Comparison of ENCODE assay signal across 7 cellular contexts in the genomic region with DNA sequence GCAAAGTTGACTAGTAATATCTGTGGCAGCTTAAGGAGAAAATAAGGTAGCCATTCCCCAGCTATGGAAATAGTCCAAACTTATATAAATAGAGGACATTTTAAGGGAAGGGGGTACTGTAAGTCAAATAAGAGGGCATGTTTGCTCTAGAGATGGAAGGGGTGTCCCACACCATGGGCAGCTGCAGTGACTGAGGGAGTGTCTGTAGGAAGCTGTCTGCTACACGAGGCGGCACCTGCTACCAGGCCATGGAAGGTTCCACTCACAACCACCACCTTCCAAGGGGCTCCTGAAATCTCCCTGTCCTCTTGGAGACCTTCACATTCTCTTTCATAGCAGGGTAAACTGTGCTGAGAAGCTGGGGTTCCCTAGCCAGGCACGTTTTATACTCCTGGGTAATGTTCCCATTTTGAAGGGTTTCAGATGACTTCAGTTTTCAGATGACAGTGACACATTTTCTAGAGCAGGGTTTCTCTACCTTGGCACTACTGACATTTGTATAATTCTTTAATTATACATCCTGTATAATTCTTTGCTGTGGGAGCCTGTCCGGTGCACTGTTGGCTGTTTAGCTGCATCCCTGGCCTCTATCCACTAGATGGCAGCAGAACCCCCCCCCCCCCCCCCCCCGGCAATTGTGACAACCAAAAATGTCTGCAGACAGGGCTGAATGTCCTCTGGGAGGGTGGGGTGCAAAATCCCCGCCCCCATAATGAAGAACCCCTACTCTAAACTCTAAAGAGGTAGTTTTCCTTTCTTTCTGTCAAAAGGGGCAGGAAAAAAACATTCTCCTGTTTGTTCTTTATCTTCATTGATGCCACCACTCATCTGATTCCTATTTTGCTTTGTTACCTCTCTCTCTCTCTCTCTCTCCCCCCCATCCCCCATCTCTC. TPM values are rescaled to one million over a fixed set of nuclear protein-coding genes. Genes with fewer than 3 reads are reported as not detected.
DNase-seq lines count a peak whose midpoint lies in the region; ATAC-seq and TF ChIP-seq lines count a peak whose summit lies in the region.

No MANE protein-coding gene starts in this region.

- H2BK20ac ChIP-seq in IMR-90 (ENCODE audit: low read depth, low read length) = peak overlapping the region; percentile 61

- no peaks in the 10 kb centered on the region for H3K27me3 ChIP-seq in IMR-90 (ENCODE audit: control insufficient read depth, insufficient read depth, low read length)
- no peaks in the 10 kb centered on the region for H3K27me3 ChIP-seq in heart left ventricle
- H3K27me3 ChIP-seq in effector memory CD4-positive, alpha-beta T cell (replicated peaks; ENCODE audit: control insufficient read depth, insufficient read depth, low read length, poor library complexity, severe bottlenecking) = no peaks in the 10 kb centered on the region

- TF ChIP-seq POLR2A in IMR-90 (IDR thresholded peaks at IDR 0.05; ENCODE audit: low read depth, low read length) = no peak
- no peak for TF ChIP-seq POLR2A in heart left ventricle (IDR thresholded peaks at IDR 0.05)

- peak overlapping the region in 1 of 2 experiments; percentile 67; a peak in 1 of 4 replicates for H4K8ac ChIP-seq in IMR-90 (ENCODE audit: low read depth in 2 of 2, low read length in 2 of 2)

- H3K4me2 ChIP-seq in IMR-90 (ENCODE audit: low read depth, low read length) = no peak overlapping the region

- peak overlapping the region; percentile 94; the same call in 2 of the 3 replicates for H2BK15ac ChIP-seq in IMR-90 (ENCODE audit: low read depth, low read length)

- no peak overlapping the region for H3K23ac ChIP-seq in IMR-90 (ENCODE audit: low read depth, low read length)

- H3K56ac ChIP-seq in IMR-90 (ENCODE audit: extremely low read depth, insufficient read depth, low read length) = peak overlapping the region; percentile 23; the same call in 1 of the 2 replicates

- no peak overlapping the region for H2AK9ac ChIP-seq in IMR-90 (replicated peaks; ENCODE audit: low read depth, low read length, poor library complexity)

- H4K91ac ChIP-seq in IMR-90 (ENCODE audit: insufficient read depth, low read depth, low read length) = peak overlapping the region; percentile 41; the same call in 1 of the 2 replicates

- no peaks in the 10 kb centered on the region for H4K20me1 ChIP-seq in IMR-90 (ENCODE audit: insufficient read depth, low read length)

- H3K36me3 ChIP-seq in IMR-90 (ENCODE audit: control insufficient read depth, insufficient read depth, low read length) = no peaks in the 10 kb centered on the region
- no peaks in the 10 kb centered on the region for H3K36me3 ChIP-seq in heart left ventricle
- H3K36me3 ChIP-seq in effector memory CD4-positive, alpha-beta T cell (ENCODE audit: control insufficient read depth, insufficient read depth, low read length) = no peaks in the 10 kb centered on the region

- CTCF ChIA-PET in IMR-90 (lab: Yijun Ruan, JAX) = interaction anchor here (0.6 to 1.7 kb wide), 5 partner anchors 22 to 170 kb away, joined by 3 to 9 read pairs (median 4); a partner anchor contains a TSS

- no peak overlapping the region for H4K5ac ChIP-seq in IMR-90 (ENCODE audit: low read depth, low read length)

- BruUV-seq in IMR-90 (replicated peaks; lab: Mats Ljungman, UMichigan) = no TSS peak

- H2BK5ac ChIP-seq in IMR-90 (ENCODE audit: low read depth, low read length, poor library complexity, severe bottlenecking) = peak overlapping the region; percentile 23

- H3K9me3 ChIP-seq in IMR-90 (ENCODE audit: control insufficient read depth, insufficient read depth, low read length) (no peaks in the 10 kb centered on the region), heart left ventricle (peaks cover 0 to 8% (median 0%) of the 10 kb centered on the region in 12 donors)
- no peaks in the 10 kb centered on the region for H3K9me3 ChIP-seq in effector memory CD4-positive, alpha-beta T cell (ENCODE audit: control insufficient read depth, low read length)

- no peak overlapping the region for H3K9ac ChIP-seq in IMR-90 (ENCODE audit: low read depth, low read length)

- H3K4me1 ChIP-seq in IMR-90 (ENCODE audit: control insufficient read depth, insufficient read depth, low read length) (peaks cover 6% of the 10 kb centered on the region), heart left ventricle (peaks cover 0 to 19% (median 3%) of the 10 kb centered on the region in 12 donors)
- H3K4me1 ChIP-seq in effector memory CD4-positive, alpha-beta T cell (ENCODE audit: control insufficient read depth, insufficient read depth, low read length, poor library complexity, severe bottlenecking) = no peaks in the 10 kb centered on the region

- peak; percentile 50; the same call in 1 of the 2 replicates for ATAC-seq in IMR-90 (ENCODE audit: low read depth)
- peak; percentile 53 to 63 (median 59) for ATAC-seq in heart left ventricle
- ATAC-seq in HG03520 (IDR thresholded peaks at IDR 0.05; ENCODE audit: unreplicated experiment) = no peak

- no peak overlapping the region for H3K4me3 ChIP-seq in IMR-90 (ENCODE audit: insufficient read depth, low read depth, low read length)
- H3K4me3 ChIP-seq in heart left ventricle = no peak overlapping the region
- no peak overlapping the region for H3K4me3 ChIP-seq in effector memory CD4-positive, alpha-beta T cell (ENCODE audit: insufficient read depth, low read depth, low read length, poor library complexity, severe bottlenecking)

- DNase-seq in G401 (ENCODE audit: low spot score) = peak; percentile 5
- no peak for DNase-seq in IMR-90
- DNase-seq in activated T-cell treated with anti-CD3 and anti-CD28 coated beads, Interleukin-2, amount 50 U/mL, for 48 hours = peak; percentile 22 to 27
- DNase-seq in heart left ventricle = no peak
- DNase-seq in stimulated activated CD4-positive, alpha-beta T cell treated with anti-CD3 and anti-CD28 coated beads, Interleukin-4, amount 100 ng/mL, for 24 hours = peak; percentile 20
- no peak for DNase-seq in effector memory CD4-positive, alpha-beta T cell

- H2AFZ ChIP-seq in IMR-90 (replicated peaks; ENCODE audit: low read length, poor library complexity) = peak overlapping the region; percentile 64

- peak; percentile 35 for TF ChIP-seq RAD21 in IMR-90 (IDR thresholded peaks at IDR 0.05; ENCODE audit: low read length)

- peaks cover 0 to 9% of the 10 kb centered on the region in 2 experiments; a peak in 1 of 4 replicates for H3K79me1 ChIP-seq in IMR-90 (ENCODE audit: low read depth in 1 of 2, low read length in 2 of 2)

- H3K4ac ChIP-seq in IMR-90 (ENCODE audit: low read depth, low read length) = peak overlapping the region; percentile 72

- intact Hi-C loops in IMR-90 (cut with micrococcal nuclease) = loop anchor here (1.0 to 5.0 kb wide), 3 partner anchors 89 to 218 kb away; a partner anchor contains a TSS
- intact Hi-C loops in heart left ventricle (cut with DNase I) = loop anchor here in 9 of 10 donors (5.0 to 10.0 kb wide), 6 partner anchors 82 to 217 kb away; a partner anchor contains a TSS

- peak; percentile 49 for TF ChIP-seq CTCF in IMR-90 (conservative IDR thresholded peaks at IDR 0.05; ENCODE audit: low read depth, low read length)
- peak; percentile 30 to 77 (median 57) for TF ChIP-seq CTCF in heart left ventricle (IDR thresholded peaks at IDR 0.05)

- no CpG with 5 or more reads among the region's 6 CpGs for WGBS in IMR-90 (ENCODE audit: extremely low coverage in 2 of 2, insufficient read length in 1 of 2), 2 experiments
- WGBS in heart left ventricle, 4 donors = 37 to 48% (median 44%) methylated on average over 5 to 6 of the region's 6 CpGs

- POLR2A ChIA-PET in IMR-90 (lab: Charles Lee; ENCODE audit: unreplicated experiment) = no interaction called here

- H3K18ac ChIP-seq in IMR-90 (ENCODE audit: low read depth, low read length) = peak overlapping the region; percentile 29; the same call in 1 of the 2 replicates

- H3K27ac ChIP-seq in IMR-90 (ENCODE audit: insufficient read depth, low read length) (no peak overlapping the region), heart left ventricle (peak overlapping the region in 6 of 12 donors; percentile 3 to 45 (median 27))
- no peak overlapping the region for H3K27ac ChIP-seq in effector memory CD4-positive, alpha-beta T cell (ENCODE audit: insufficient read depth, low read length, poor library complexity, severe bottlenecking)

- H3K9me1 ChIP-seq in IMR-90 (ENCODE audit: insufficient read depth, low read length) = no peaks in the 10 kb centered on the region

- peak overlapping the region; percentile 86; the same call in 1 of the 2 replicates for H2AK5ac ChIP-seq in IMR-90 (ENCODE audit: low read depth, low read length)

- peak overlapping the region; percentile 56 for H2BK120ac ChIP-seq in IMR-90 (ENCODE audit: low read depth, low read length)

- in situ Hi-C loops in G401 (cut with HindIII; ENCODE audit: low sequenced_read_pairs) (loop anchor here (10.0 kb wide), 1 partner anchor 100 kb away; no protein-coding TSS in a partner anchor), IMR-90 (cut with MboI; ENCODE audit: low sequenced_read_pairs) (loop anchor here (5.0 kb wide), 1 partner anchor 202 kb away; no protein-coding TSS in a partner anchor)

- peak overlapping the region; percentile 65 for H3K14ac ChIP-seq in IMR-90 (replicated peaks; ENCODE audit: low read depth, low read length)

- dilution Hi-C loops in IMR-90 (cut with HindIII; ENCODE audit: low sequenced_read_pairs, unreplicated experiment) = no loop called here

TF ChIP-seq in IMR-90, 13 proteins besides CTCF, POLR2A, EP300 and RAD21:
- no peak for TF ChIP-seq FOS (IDR thresholded peaks at IDR 0.05; ENCODE audit: low read depth, low read length)
- TF ChIP-seq MXI1 (IDR thresholded peaks at IDR 0.05; ENCODE audit: borderline replicate concordance, low read depth, low read length) = no peak
- TF ChIP-seq SMC3 (IDR thresholded peaks at IDR 0.05; ENCODE audit: low read depth, low read length) = peak; percentile 34; the same call in 1 of the 2 replicates

RNA-seq across cellular contexts. Expression of a gene that starts 11.6 kb away (rescaled TPM):
- total RNA-seq in G401 (2014; rRNA removed; shearing (Covaris generic)) = not detected in 2 replicates
- total RNA-seq in IMR-90 (2012; rRNA removed) (not detected in 2 replicates), heart left ventricle (1 to 10 TPM in 1 of 9 donors, under 1 TPM in 2, not detected in 6; 0.54 to 1.2 (median 0.58) TPM)
- polyA plus RNA-seq in IMR-90 (2012; rRNA removed) (0.19 and 0.33 TPM in 2 replicates), heart left ventricle (not detected)
- polyA plus RNA-seq in IMR-90 (2012; cell fraction: cytosol; rRNA removed) = 0.06 TPM in 1 of 2 replicates, not detected in the other
- 0.07 and 1.3 TPM in 2 replicates for polyA plus RNA-seq in IMR-90 (2012; cell fraction: nucleus; rRNA removed; ENCODE audit: low replicate concordance)

Comparison
In these comparisons a context has a peak if more than half of its experiments do, and no peak if none do; other contexts are left out.
1. DNase-seq: peak in G401 (single experiment), activated T-cell treated with anti-CD3 and anti-CD28 coated beads, Interleukin-2, amount 50 U/mL, for 48 hours (2 of 2) and stimulated activated CD4-positive, alpha-beta T cell treated with anti-CD3 and anti-CD28 coated beads, Interleukin-4, amount 100 ng/mL, for 24 hours (single experiment); none in IMR-90 (single experiment), heart left ventricle (0 of 5) and effector memory CD4-positive, alpha-beta T cell (0 of 3).